ENCODE assay signal across 22 cellular contexts in genomic region chr6:139277161-139277560, GRCh38. TPM values are rescaled to one million over a fixed set of nuclear protein-coding genes. Genes with fewer than 3 reads are reported as not detected.
A peak's percentile ranks its signal among the peaks of the same experiment; 100 is the strongest.
DNase-seq lines count a peak whose midpoint lies in the region; ATAC-seq and TF ChIP-seq lines count a peak whose summit lies in the region.
"Had no signal": no experiment of that assay in that cellular context is flagged by ENCODE, and none has a peak within 500 bp of the region (broad histone marks: within the 10 kb centered on the region; RNA-seq: fewer than 3 reads in every experiment).

No MANE protein-coding gene starts in this region.

- H3K9me3 ChIP-seq in OCI-LY1 (ENCODE audit: low read length): no peaks in the 10 kb centered on the region
- no peaks in the 10 kb centered on the region for H3K9me3 ChIP-seq in mesenchymal stem cell (ENCODE audit: control insufficient read depth, low read length)
- no peaks in the 10 kb centered on the region for H3K9me3 ChIP-seq in naive thymus-derived CD4-positive, alpha-beta T cell (ENCODE audit: control insufficient read depth in 2 of 3, low read length in 3 of 3)
- H3K9me3 ChIP-seq: BE2C, tibial nerve had no signal

- no peak overlapping the region for H2BK12ac ChIP-seq in mesenchymal stem cell (ENCODE audit: low read length in 2 of 2)

- H3K36me3 ChIP-seq in OCI-LY1 (ENCODE audit: insufficient read depth, low read length) (no peaks in the 10 kb centered on the region), mesenchymal stem cell (ENCODE audit: control insufficient read depth in 1 of 2, insufficient read depth in 2 of 2, low read depth in 1 of 2, low read length in 2 of 2) (no peaks in the 10 kb centered on the region)
- no peaks in the 10 kb centered on the region for H3K36me3 ChIP-seq in naive thymus-derived CD4-positive, alpha-beta T cell (ENCODE audit: control insufficient read depth in 2 of 3, insufficient read depth in 3 of 3, low read length in 3 of 3)
- H3K36me3 ChIP-seq: BE2C, tibial nerve had no signal

- CTCF ChIA-PET in naive thymus-derived CD4-positive, alpha-beta T cell (lab: Charles Lee): interaction anchor here (0.8 kb wide), 1 partner anchor 18 kb away, joined by 4 read pairs; no protein-coding TSS in a partner anchor

- H3K9ac ChIP-seq in OCI-LY1 (ENCODE audit: low read length) (no peak overlapping the region), mesenchymal stem cell (ENCODE audit: low read length) (peak overlapping the region; percentile 5)

- TF ChIP-seq CTCF in OCI-LY1 (IDR thresholded peaks at IDR 0.05; ENCODE audit: low read length): no peak

- no peaks in the 10 kb centered on the region for H3K79me2 ChIP-seq in OCI-LY1 (ENCODE audit: insufficient read depth, low read length)

- 96% methylated on average over 6 of the region's 7 CpGs for WGBS in mesenchymal stem cell

- H3K27ac Mint-ChIP-seq in stimulated activated memory B cell treated with anti-CD40 and anti-IgM and Interleukin-4, amounts not matched to agents 10 μg/mL and 1 μg/mL and 100 μg/mL, for 72 hours: peak overlapping the region; percentile 88
- peak overlapping the region in 3 of 9 donors; percentile 35 to 76 (median 48) for H3K27ac Mint-ChIP-seq in naive thymus-derived CD4-positive, alpha-beta T cell

- no peaks in the 10 kb centered on the region for H3K79me1 ChIP-seq in mesenchymal stem cell (replicated peaks; ENCODE audit: low read length, poor library complexity, severe bottlenecking)

- no peak overlapping the region for H3K23ac ChIP-seq in mesenchymal stem cell (ENCODE audit: low read length in 2 of 2)

- no peak overlapping the region for H2AK5ac ChIP-seq in mesenchymal stem cell (ENCODE audit: low read length, severe bottlenecking)

- H3K9me2 ChIP-seq in OCI-LY1 (ENCODE audit: low read depth, low read length): no peaks in the 10 kb centered on the region

- H3K4me1 ChIP-seq in OCI-LY1 (ENCODE audit: insufficient read depth, low read length, severe bottlenecking): peaks cover 59% of the 10 kb centered on the region
- H3K4me1 ChIP-seq in mesenchymal stem cell (ENCODE audit: control insufficient read depth, insufficient read depth, low read depth, low read length): no peaks in the 10 kb centered on the region
- peaks cover 5 to 10% of the 10 kb centered on the region in 2 donors for H3K4me1 ChIP-seq in naive thymus-derived CD4-positive, alpha-beta T cell (ENCODE audit: control insufficient read depth in 2 of 2, insufficient read depth in 2 of 2, low read length in 2 of 2)
- H3K4me1 ChIP-seq: BE2C had no signal

- no peak overlapping the region for H3K4ac ChIP-seq in mesenchymal stem cell (ENCODE audit: low read depth in 1 of 2, low read length in 2 of 2)

- H3K4me3 Mint-ChIP-seq in stimulated activated memory B cell treated with anti-CD40 and anti-IgM and Interleukin-4, amounts not matched to agents 10 μg/mL and 1 μg/mL and 100 μg/mL, for 72 hours: peak overlapping the region; percentile 34
- no peak overlapping the region for H3K4me3 Mint-ChIP-seq in naive thymus-derived CD4-positive, alpha-beta T cell
- H3K4me3 Mint-ChIP-seq: central memory CD8-positive, alpha-beta T cell; neural crest cell had no signal

- H3K27me3 ChIP-seq in OCI-LY1 (ENCODE audit: insufficient read depth, low read length) (no peaks in the 10 kb centered on the region), mesenchymal stem cell (ENCODE audit: control insufficient read depth in 1 of 2, insufficient read depth in 1 of 2, low read length in 2 of 2) (no peaks in the 10 kb centered on the region)
- H3K27me3 ChIP-seq in naive thymus-derived CD4-positive, alpha-beta T cell (ENCODE audit: control insufficient read depth in 2 of 2, insufficient read depth in 2 of 2, low read length in 2 of 2): no peaks in the 10 kb centered on the region
- H3K27me3 ChIP-seq: BE2C, tibial nerve had no signal

- H4K20me1 ChIP-seq in OCI-LY1 (ENCODE audit: insufficient read depth, low read length): no peaks in the 10 kb centered on the region

- H3K27ac ChIP-seq in OCI-LY1 (ENCODE audit: low read depth, low read length, poor library complexity, severe bottlenecking) (peak overlapping the region; percentile 77), mesenchymal stem cell (ENCODE audit: low read length, poor library complexity, severe bottlenecking) (no peak overlapping the region)
- no peak overlapping the region for H3K27ac ChIP-seq in naive thymus-derived CD4-positive, alpha-beta T cell (ENCODE audit: low read depth, low read length)
- H3K27ac ChIP-seq: HL-60, RWPE1 had no signal

- H4K91ac ChIP-seq in mesenchymal stem cell (ENCODE audit: low read length): no peak overlapping the region

- peaks cover 6% of the 10 kb centered on the region for H3K36me3 Mint-ChIP-seq in stimulated activated memory B cell treated with anti-CD40 and anti-IgM and Interleukin-4, amounts not matched to agents 10 μg/mL and 1 μg/mL and 100 μg/mL, for 72 hours
- H3K36me3 Mint-ChIP-seq in naive thymus-derived CD4-positive, alpha-beta T cell: peaks cover 0 to 7% (median 4%) of the 10 kb centered on the region in 5 donors

- H3K4me3 ChIP-seq in OCI-LY1 (ENCODE audit: low read depth, low read length, poor library complexity, severe bottlenecking): no peak overlapping the region
- H3K4me3 ChIP-seq in mesenchymal stem cell (ENCODE audit: insufficient read depth in 1 of 2, low read depth in 1 of 2, low read length in 2 of 2): no peak overlapping the region
- no peak overlapping the region for H3K4me3 ChIP-seq in naive thymus-derived CD4-positive, alpha-beta T cell (ENCODE audit: low read length)
- H3K4me3 ChIP-seq: lung, tibial nerve had no signal

- no peak overlapping the region for H4K8ac ChIP-seq in mesenchymal stem cell (ENCODE audit: low read length)

- no peak overlapping the region for H3K14ac ChIP-seq in mesenchymal stem cell (ENCODE audit: low read length in 2 of 2)

- no peaks in the 10 kb centered on the region for H3K27me3 Mint-ChIP-seq in stimulated activated memory B cell treated with anti-CD40 and anti-IgM and Interleukin-4, amounts not matched to agents 10 μg/mL and 1 μg/mL and 100 μg/mL, for 72 hours
- H3K27me3 Mint-ChIP-seq in naive thymus-derived CD4-positive, alpha-beta T cell: no peaks in the 10 kb centered on the region
- H3K27me3 Mint-ChIP-seq: central memory CD8-positive, alpha-beta T cell had no signal

- H2BK120ac ChIP-seq in mesenchymal stem cell (ENCODE audit: low read depth, low read length): no peak overlapping the region

- ATAC-seq in stimulated activated memory B cell treated with anti-CD40 and anti-IgM and Interleukin-4, amounts not matched to agents 10 μg/mL and 1 μg/mL and 100 μg/mL, for 72 hours: no peak
- ATAC-seq in HG02763 (IDR thresholded peaks at IDR 0.05; ENCODE audit: unreplicated experiment): no peak
- ATAC-seq in naive thymus-derived CD4-positive, alpha-beta T cell: no peak

- H3K4me1 Mint-ChIP-seq in stimulated activated memory B cell treated with anti-CD40 and anti-IgM and Interleukin-4, amounts not matched to agents 10 μg/mL and 1 μg/mL and 100 μg/mL, for 72 hours: peaks cover 61% of the 10 kb centered on the region
- peaks cover 11 to 53% (median 27%) of the 10 kb centered on the region in 7 donors for H3K4me1 Mint-ChIP-seq in naive thymus-derived CD4-positive, alpha-beta T cell
- H3K4me1 Mint-ChIP-seq: neural crest cell had no signal

- intact Hi-C loops in naive thymus-derived CD4-positive, alpha-beta T cell (cut with micrococcal nuclease): no loop called here

- POLR2A ChIA-PET in naive thymus-derived CD4-positive, alpha-beta T cell (lab: Charles Lee): interaction anchor here (1.0 kb wide), 1 partner anchor 100 kb away, joined by 4 read pairs; no protein-coding TSS in a partner anchor

- H2AFZ ChIP-seq in OCI-LY1 (ENCODE audit: low read length) (no peak overlapping the region), mesenchymal stem cell (ENCODE audit: low read depth, low read length) (no peak overlapping the region)

- H2BK15ac ChIP-seq in mesenchymal stem cell (ENCODE audit: low read depth, poor library complexity, severe bottlenecking): no peak overlapping the region

- H3F3A ChIP-seq in OCI-LY1 (ENCODE audit: insufficient read depth, low read length): peaks cover 6% of the 10 kb centered on the region; the same call in 1 of the 2 replicates

- DNase-seq in dermis blood vessel endothelial cell: peak; percentile 82
- DNase-seq in mesenchymal stem cell: no peak
- DNase-seq in NCI-H146 treated with DMSO at 0.1 percent for 48 hours (lab: John Stamatoyannopoulos, UW; ENCODE audit: unreplicated experiment): no peak
- DNase-seq in naive thymus-derived CD4-positive, alpha-beta T cell: no peak
- DNase-seq: activated CD4-positive, alpha-beta T cell treated with anti-CD3 and anti-CD28 coated beads for 4 hours; activated effector memory CD4-positive, alpha-beta T cell treated with anti-CD3 and anti-CD28 coated beads, Interleukin-2, amount 50 U/mL, for 16 hours; BE2C; effector CD4-positive, alpha-beta T cell; head of caudate nucleus; NCI-H187 treated with DMSO at 0.1 percent for 48 hours; stimulated activated naive CD4-positive, alpha-beta T cell treated with Interleukin-2 at 50 U/mL for 16 hours; SW 1271 had no signal

- H3K9me3 Mint-ChIP-seq in stimulated activated memory B cell treated with anti-CD40 and anti-IgM and Interleukin-4, amounts not matched to agents 10 μg/mL and 1 μg/mL and 100 μg/mL, for 72 hours: peaks cover 3% of the 10 kb centered on the region
- no peaks in the 10 kb centered on the region for H3K9me3 Mint-ChIP-seq in naive thymus-derived CD4-positive, alpha-beta T cell
- H3K9me3 Mint-ChIP-seq: central memory CD8-positive, alpha-beta T cell; neural crest cell had no signal

- H3K4me2 ChIP-seq in OCI-LY1 (ENCODE audit: low read length): no peak overlapping the region; the same call in 1 of the 2 replicates
- H3K4me2 ChIP-seq in mesenchymal stem cell (ENCODE audit: low read length, poor library complexity, severe bottlenecking): no peak overlapping the region

- no peak overlapping the region for H3K18ac ChIP-seq in mesenchymal stem cell (ENCODE audit: low read depth in 1 of 2, low read length in 2 of 2)

- no peak overlapping the region for H2BK5ac ChIP-seq in mesenchymal stem cell (ENCODE audit: low read depth, low read length, poor library complexity, severe bottlenecking)

RNA-seq across cellular contexts. Expression of gene TXLNB, which starts 14.6 kb away (rescaled TPM):
- total RNA-seq in dermis blood vessel endothelial cell: 0.68 and 0.74 TPM in 2 replicates
- polyA plus RNA-seq in mesenchymal stem cell (2013, experiment 1 of 2): 0.55 TPM
- polyA plus RNA-seq in mesenchymal stem cell (2013, experiment 2 of 2): 0.67 TPM
- 1 to 10 TPM in 1 of 5 experiments, under 1 TPM in 4; 0.29 to 1.1 (median 0.66) TPM for total RNA-seq in naive thymus-derived CD4-positive, alpha-beta T cell
- under 1 TPM; 0.12 to 0.44 TPM for polyA plus RNA-seq in naive thymus-derived CD4-positive, alpha-beta T cell
- total RNA-seq: NCI-H460 had no signal
